8 cellular contexts compared by ENCODE assay signal in genomic region chr7:5695709-5696345, GRCh38.
DNase-seq lines count a peak whose midpoint lies in the region; ATAC-seq, FAIRE-seq and TF ChIP-seq lines count a peak whose summit lies in the region.

No MANE protein-coding gene starts in this region.

- H3K27ac Mint-ChIP-seq in activated CD4-positive, alpha-beta T cell treated with anti-CD3 and anti-CD28 coated beads, Interleukin-2, amount 10 ng/mL, durations not matched to agents 24 days and 14 days: peak overlapping the region; percentile 95

- H3K27ac ChIP-seq in GM12878 (ENCODE audit: control insufficient read depth, insufficient read depth) (peak overlapping the region; percentile 94), thyroid gland (peak overlapping the region; percentile 29 to 95 (median 85))

- no peaks in the 10 kb centered on the region for H3K9me3 Mint-ChIP-seq in activated CD4-positive, alpha-beta T cell treated with anti-CD3 and anti-CD28 coated beads, Interleukin-2, amount 10 ng/mL, durations not matched to agents 24 days and 14 days

- no peak for DNase-seq in activated CD4-positive, alpha-beta T cell treated with anti-CD3 and anti-CD28 coated beads, Interleukin-2, amount 10 ng/mL, durations not matched to agents 24 days and 14 days
- no peak for DNase-seq in activated CD4-positive, alpha-beta T cell treated with anti-CD3 and anti-CD28 coated beads, Interleukin-2, amount 50 U/mL, for 1 hour
- DNase-seq in GM12878 (ENCODE audit: low read depth, low spot score) (no peak), medulla oblongata (ENCODE audit: extremely low spot score) (peak; percentile 66), thyroid gland (no peak), hippocampal formation (lab: John Stamatoyannopoulos, UW) (no peak)

- TF ChIP-seq EP300 in GM12878 (IDR thresholded peaks at IDR 0.05; ENCODE audit: borderline replicate concordance in 1 of 2, control insufficient read depth in 1 of 2, low read depth in 2 of 2, low read length in 2 of 2): no peak

- intact Hi-C loops in activated CD4-positive, alpha-beta T cell treated with anti-CD3 and anti-CD28 coated beads, Interleukin-2, amount 10 ng/mL, durations not matched to agents 24 days and 14 days (cut with micrococcal nuclease): loop anchor here (10.0 kb wide), 2 partner anchors 301 to 1489 kb away; partner anchors contain the start of gene C1GALT1
- intact Hi-C loops in GM12878 (cut with micrococcal nuclease; ENCODE audit: unreplicated experiment) (no loop called here), thyroid gland (cut with DNase I) (no loop called here)

- no peaks in the 10 kb centered on the region for H3K27me3 ChIP-seq in GM12878 (replicated peaks in 1 of 2; ENCODE audit: control insufficient read depth in 2 of 2, insufficient read depth in 2 of 2, low read length in 1 of 2)
- no peaks in the 10 kb centered on the region for H3K27me3 ChIP-seq in thyroid gland

- ATAC-seq in GM12878 (no peak), HG03521 (IDR thresholded peaks at IDR 0.05; ENCODE audit: unreplicated experiment) (no peak), HG03095 (IDR thresholded peaks at IDR 0.05; ENCODE audit: unreplicated experiment) (no peak)

- peaks cover 8% of the 10 kb centered on the region for H3K27me3 Mint-ChIP-seq in activated CD4-positive, alpha-beta T cell treated with anti-CD3 and anti-CD28 coated beads, Interleukin-2, amount 10 ng/mL, durations not matched to agents 24 days and 14 days

- H3K9me3 ChIP-seq in GM12878 (replicated peaks; ENCODE audit: control insufficient read depth, insufficient read depth, low read length) (no peaks in the 10 kb centered on the region), thyroid gland (no peaks in the 10 kb centered on the region)

- no TSS peak for BruUV-seq in GM12878 (replicated peaks; lab: Mats Ljungman, UMichigan)

- in situ Hi-C loops in GM12878 (cut with MboI): loop anchor here (5.0 kb wide), 1 partner anchor 464 kb away; no protein-coding TSS in a partner anchor

- peaks cover under 1 to 2% of the 10 kb centered on the region in 2 experiments; a peak in 3 of 4 replicates for H3K36me3 ChIP-seq in GM12878 (ENCODE audit: control insufficient read depth in 2 of 2, insufficient read depth in 2 of 2, low read length in 1 of 2)
- no peaks in the 10 kb centered on the region for H3K36me3 ChIP-seq in thyroid gland

- RAD21 ChIA-PET in GM12878 (lab: Charles Lee; ENCODE audit: unreplicated experiment): interaction anchor here (0.8 to 4.3 kb wide), 7 partner anchors 9 to 137 kb away, joined by 4 to 79 read pairs (median 8); no protein-coding TSS in a partner anchor

- H2AFZ ChIP-seq in GM12878 (ENCODE audit: control insufficient read depth, low read depth, low read length): no peak overlapping the region

- H3K4me1 Mint-ChIP-seq in activated CD4-positive, alpha-beta T cell treated with anti-CD3 and anti-CD28 coated beads, Interleukin-2, amount 10 ng/mL, durations not matched to agents 24 days and 14 days: peaks cover 77% of the 10 kb centered on the region

- 43% methylated on average over 8 of the region's 8 CpGs for WGBS in GM12878 (ENCODE audit: insufficient coverage, insufficient replicate concordance, low lambda C conversion rate, missing lambda C conversion rate)
- 58 to 60% methylated on average over 8 of the region's 8 CpGs for WGBS in thyroid gland, 2 donors

- no peaks in the 10 kb centered on the region for H4K20me1 ChIP-seq in GM12878 (ENCODE audit: control insufficient read depth, insufficient read depth)

- no peak for TF ChIP-seq RAD21 in GM12878 (IDR thresholded peaks at IDR 0.05; ENCODE audit: insufficient read depth, low read depth, low read length)

- TF ChIP-seq CTCF in GM12878 (IDR thresholded peaks at IDR 0.05 in 2 of 3, conservative IDR thresholded peaks at IDR 0.05 in 1 of 3; ENCODE audit: control insufficient read depth in 2 of 3, extremely low read depth in 1 of 3, insufficient read depth in 1 of 3, low read depth in 3 of 3, low read length in 3 of 3): no peak
- no peak for TF ChIP-seq CTCF in thyroid gland (IDR thresholded peaks at IDR 0.05)

- POLR2A ChIA-PET in GM12878 (lab: Charles Lee): interaction anchor here (4.0 kb wide), 1 partner anchor 18 kb away, joined by 13 read pairs; no protein-coding TSS in a partner anchor

- TF ChIP-seq POLR2A in GM12878 (IDR thresholded peaks at IDR 0.05; ENCODE audit: low read depth, low read length) (no peak), thyroid gland (IDR thresholded peaks at IDR 0.05) (no peak)

- SMC1A ChIA-PET in GM12878 (lab: Charles Lee; ENCODE audit: uncharacterized antibody, unreplicated experiment): interaction anchor here (1.4 to 7.1 kb wide), 3 partner anchors 7 to 163 kb away, joined by 3 to 106 read pairs (median 60); no protein-coding TSS in a partner anchor

- CTCF ChIA-PET in GM12878 (lab: Yijun Ruan, JAX): interaction anchor here (1.4 to 15.6 kb wide), 2 partner anchors 18 to 202 kb away, joined by 3 to 407 read pairs; no protein-coding TSS in a partner anchor

- H3K9ac ChIP-seq in GM12878 (ENCODE audit: control insufficient read depth, insufficient read depth, low read length): peak overlapping the region; percentile 97

- peak overlapping the region; percentile 89 for H3K4me3 Mint-ChIP-seq in activated CD4-positive, alpha-beta T cell treated with anti-CD3 and anti-CD28 coated beads, Interleukin-2, amount 10 ng/mL, durations not matched to agents 24 days and 14 days

- no peak for FAIRE-seq in GM12878 (lab: Jason Lieb, UNC)

- H3K4me2 ChIP-seq in GM12878 (ENCODE audit: control insufficient read depth, insufficient read depth): peak overlapping the region; percentile 63

- H3K4me3 ChIP-seq in GM12878: peak overlapping the region; percentile 41
- no peak overlapping the region for H3K4me3 ChIP-seq in thyroid gland (replicated peaks in 1 of 3)

- peaks cover 42% of the 10 kb centered on the region for H3K36me3 Mint-ChIP-seq in activated CD4-positive, alpha-beta T cell treated with anti-CD3 and anti-CD28 coated beads, Interleukin-2, amount 10 ng/mL, durations not matched to agents 24 days and 14 days (ENCODE audit: low read depth)

- H3K79me2 ChIP-seq in GM12878 (ENCODE audit: control insufficient read depth, insufficient read depth, low read length): peaks cover 54% of the 10 kb centered on the region

- H3K4me1 ChIP-seq in GM12878 (ENCODE audit: control insufficient read depth, insufficient read depth, low read length) (peaks cover 90% of the 10 kb centered on the region), thyroid gland (peaks cover 56 to 70% of the 10 kb centered on the region in 2 donors)

TF ChIP-seq in GM12878, 131 proteins besides CTCF, POLR2A, EP300 and RAD21 (continues in another document):
- TF ChIP-seq MEF2B (IDR thresholded peaks at IDR 0.05; ENCODE audit: partially characterized antibody, poor library complexity, severe bottlenecking) (no peak), TCF7 (IDR thresholded peaks at IDR 0.05; ENCODE audit: borderline replicate concordance) (no peak), WRNIP1 (IDR thresholded peaks at IDR 0.05; ENCODE audit: borderline replicate concordance, low read depth, low read length) (no peak), REST (IDR thresholded peaks at IDR 0.05; ENCODE audit: low read depth, low read length) (0 out of 2 replicates have a peak, but pooled peaks have one; percentile 49), RELB (IDR thresholded peaks at IDR 0.05; ENCODE audit: low read depth) (no peak), RELA (IDR thresholded peaks at IDR 0.05; ENCODE audit: borderline replicate concordance, partially characterized antibody) (peak; percentile 43), PAX8 (IDR thresholded peaks at IDR 0.05) (no peak)
